ENCODE assay signal across 13 cellular contexts in genomic region chr6:132133734-132134490, GRCh38.
DNase-seq lines count a peak whose midpoint lies in the region; ATAC-seq lines count a peak whose summit lies in the region.
"Had no signal": no experiment of that assay in that cellular context is flagged by ENCODE, and none has a peak within 500 bp of the region (broad histone marks: within the 10 kb centered on the region; RNA-seq: fewer than 3 reads in every experiment).

No MANE protein-coding gene starts in this region.

- H3K18ac ChIP-seq in neuronal stem cell (ENCODE audit: low read length) = no peak overlapping the region

- no peaks in the 10 kb centered on the region for H3K4me1 Mint-ChIP-seq in stimulated activated naive CD8-positive, alpha-beta T cell treated with anti-CD3 and anti-CD28 coated beads, Interleukin-15, amount 100 ng/mL, for 72 hours

- H3K4me3 ChIP-seq in ACC112 (ENCODE audit: low read depth, low read length) (no peak overlapping the region), MG63 (peak overlapping the region; percentile 24), neuronal stem cell (ENCODE audit: low read length in 2 of 2) (no peak overlapping the region)

- WGBS in neuronal stem cell (ENCODE audit: extremely low coverage in 2 of 2, insufficient read length in 2 of 2, insufficient replicate concordance in 1 of 2), 2 donors = no CpG with 5 or more reads among the region's 5 CpGs

- no peak overlapping the region for H3K4me3 Mint-ChIP-seq in stimulated activated naive CD8-positive, alpha-beta T cell treated with anti-CD3 and anti-CD28 coated beads, Interleukin-15, amount 100 ng/mL, for 72 hours
- H3K4me3 Mint-ChIP-seq: activated CD4-positive, alpha-beta memory T cell treated with anti-CD3 and anti-CD28 coated beads for 36 hours; activated naive CD4-positive, alpha-beta T cell treated with anti-CD3 and anti-CD28 coated beads for 36 hours; T-helper 1 cell treated with Interleukin-12 subunit alpha and Interleukin-12 subunit beta and Interleukin-4 antibody, amounts not matched to agents 30 μg/mL and 1 μg/mL, for 36 hours had no signal

- no peak overlapping the region for H3K4ac ChIP-seq in neuronal stem cell (ENCODE audit: low read length)

- no peak overlapping the region for H2BK12ac ChIP-seq in neuronal stem cell (ENCODE audit: low read length)

- H2BK120ac ChIP-seq in neuronal stem cell (ENCODE audit: low read depth, low read length) = no peak overlapping the region

- H2AFZ ChIP-seq in ACC112 (ENCODE audit: low read length, unreplicated experiment) (no peak overlapping the region), neuronal stem cell (ENCODE audit: low read length) (peak overlapping the region; percentile 6)

- no peak overlapping the region for H2BK15ac ChIP-seq in neuronal stem cell (ENCODE audit: low read length)

- H3K4me2 ChIP-seq in neuronal stem cell (ENCODE audit: insufficient read depth, low read length, poor library complexity, severe bottlenecking) = no peak overlapping the region

- no peak overlapping the region for H2BK5ac ChIP-seq in neuronal stem cell (ENCODE audit: low read length)

- no peak overlapping the region for H3K27ac Mint-ChIP-seq in stimulated activated naive CD8-positive, alpha-beta T cell treated with anti-CD3 and anti-CD28 coated beads, Interleukin-15, amount 100 ng/mL, for 72 hours
- H3K27ac Mint-ChIP-seq: activated CD4-positive, alpha-beta memory T cell treated with anti-CD3 and anti-CD28 coated beads for 36 hours; activated naive CD4-positive, alpha-beta T cell treated with anti-CD3 and anti-CD28 coated beads for 36 hours; T-helper 1 cell treated with Interleukin-12 subunit alpha and Interleukin-12 subunit beta and Interleukin-4 antibody, amounts not matched to agents 30 μg/mL and 1 μg/mL, for 36 hours had no signal

- H3K27ac ChIP-seq in ACC112 (ENCODE audit: low read depth, low read length) (peak overlapping the region; percentile 98), neuronal stem cell (replicated peaks; ENCODE audit: low read length) (no peak overlapping the region)

- DNase-seq in MG63 (peak; percentile 53), fibroblast of peridontal ligament (ENCODE audit: extremely low read depth) (peak; percentile 76), neuronal stem cell (ENCODE audit: low spot score) (no peak), NCI-H510A treated with DMSO at 0.1 percent for 48 hours (lab: John Stamatoyannopoulos, UW) (no peak), NCI-H1092 treated with DMSO at 0.1 percent for 48 hours (lab: John Stamatoyannopoulos, UW) (no peak)
- no peak for DNase-seq in stimulated activated naive CD8-positive, alpha-beta T cell treated with anti-CD3 and anti-CD28 coated beads, Interleukin-15, amount 100 ng/mL, for 72 hours
- DNase-seq: activated CD4-positive, alpha-beta memory T cell treated with anti-CD3 and anti-CD28 coated beads for 36 hours; activated naive CD4-positive, alpha-beta T cell treated with anti-CD3 and anti-CD28 coated beads for 36 hours; BE2C; stimulated activated CD4-positive, alpha-beta T cell treated with anti-CD3 and anti-CD28 coated beads, Interleukin-4, amount 100 ng/mL, for 4 hours had no signal

- H3K36me3 ChIP-seq in ACC112 (ENCODE audit: insufficient read depth, low read length) (no peaks in the 10 kb centered on the region), MG63 (no peaks in the 10 kb centered on the region; the same call in 1 of the 2 replicates), neuronal stem cell (replicated peaks in 1 of 2; ENCODE audit: control insufficient read depth in 2 of 2, insufficient read depth in 2 of 2, low read length in 2 of 2) (no peaks in the 10 kb centered on the region)
- H3K36me3 ChIP-seq: BE2C had no signal

- no peaks in the 10 kb centered on the region for H3K79me2 ChIP-seq in ACC112 (ENCODE audit: control insufficient read depth, insufficient read depth, low read length, unreplicated experiment)

- no peak overlapping the region for H4K8ac ChIP-seq in neuronal stem cell (ENCODE audit: low read depth, low read length)

- H3K9me3 ChIP-seq in MG63 (no peaks in the 10 kb centered on the region), neuronal stem cell (replicated peaks in 1 of 2; ENCODE audit: control insufficient read depth in 2 of 2, insufficient read depth in 1 of 2, low read depth in 1 of 2, low read length in 2 of 2) (no peaks in the 10 kb centered on the region)
- H3K9me3 ChIP-seq: BE2C had no signal

- H4K91ac ChIP-seq in neuronal stem cell (ENCODE audit: low read depth, low read length, poor library complexity) = no peak overlapping the region

- H3K27me3 ChIP-seq in ACC112 (ENCODE audit: insufficient read depth, low read length) (no peaks in the 10 kb centered on the region), MG63 (no peaks in the 10 kb centered on the region), neuronal stem cell (ENCODE audit: control insufficient read depth in 3 of 3, insufficient read depth in 3 of 3, low read depth in 1 of 3, low read length in 3 of 3) (no peaks in the 10 kb centered on the region)
- H3K27me3 ChIP-seq: BE2C had no signal

- peaks cover 15% of the 10 kb centered on the region for H3K27me3 Mint-ChIP-seq in stimulated activated naive CD8-positive, alpha-beta T cell treated with anti-CD3 and anti-CD28 coated beads, Interleukin-15, amount 100 ng/mL, for 72 hours

- H3K9me3 Mint-ChIP-seq in stimulated activated naive CD8-positive, alpha-beta T cell treated with anti-CD3 and anti-CD28 coated beads, Interleukin-15, amount 100 ng/mL, for 72 hours = no peaks in the 10 kb centered on the region
- H3K9me3 Mint-ChIP-seq: activated CD4-positive, alpha-beta memory T cell treated with anti-CD3 and anti-CD28 coated beads for 36 hours; activated naive CD4-positive, alpha-beta T cell treated with anti-CD3 and anti-CD28 coated beads for 36 hours; T-helper 1 cell treated with Interleukin-12 subunit alpha and Interleukin-12 subunit beta and Interleukin-4 antibody, amounts not matched to agents 30 μg/mL and 1 μg/mL, for 36 hours had no signal

- H3K9ac ChIP-seq in neuronal stem cell (ENCODE audit: low read depth, low read length, poor library complexity) = no peak overlapping the region

- peaks cover 32% of the 10 kb centered on the region for H3K4me1 ChIP-seq in ACC112 (ENCODE audit: control insufficient read depth, insufficient read depth, low read length, unreplicated experiment)
- peaks cover 10 to 28% of the 10 kb centered on the region in 2 donors for H3K4me1 ChIP-seq in neuronal stem cell (ENCODE audit: control insufficient read depth in 2 of 2, insufficient read depth in 1 of 2, low read depth in 1 of 2, low read length in 2 of 2)
- H3K4me1 ChIP-seq: BE2C had no signal

- no peak overlapping the region for H3K14ac ChIP-seq in neuronal stem cell (ENCODE audit: low read length)

- ATAC-seq in stimulated activated naive CD8-positive, alpha-beta T cell treated with anti-CD3 and anti-CD28 coated beads, Interleukin-15, amount 100 ng/mL, for 72 hours = no peak
- ATAC-seq in GM21717 (IDR thresholded peaks at IDR 0.05; ENCODE audit: unreplicated experiment) = no peak

- H3K79me1 ChIP-seq in neuronal stem cell (ENCODE audit: low read depth, low read length) = no peaks in the 10 kb centered on the region

- H3K23ac ChIP-seq in neuronal stem cell (ENCODE audit: low read depth, low read length, poor library complexity) = no peak overlapping the region

- no peak overlapping the region for H2AK5ac ChIP-seq in neuronal stem cell (ENCODE audit: low read depth, low read length)

Comparison
In these comparisons a context has a peak if more than half of its experiments do, and no peak if none do; other contexts are left out.
1. DNase-seq: peak in MG63 (single experiment) and fibroblast of peridontal ligament (single experiment); none in neuronal stem cell (single experiment), NCI-H510A treated with DMSO at 0.1 percent for 48 hours (single experiment), stimulated activated naive CD8-positive, alpha-beta T cell treated with anti-CD3 and anti-CD28 coated beads, Interleukin-15, amount 100 ng/mL, for 72 hours (0 of 2) and NCI-H1092 treated with DMSO at 0.1 percent for 48 hours (single experiment).